In the genomic region with DNA sequence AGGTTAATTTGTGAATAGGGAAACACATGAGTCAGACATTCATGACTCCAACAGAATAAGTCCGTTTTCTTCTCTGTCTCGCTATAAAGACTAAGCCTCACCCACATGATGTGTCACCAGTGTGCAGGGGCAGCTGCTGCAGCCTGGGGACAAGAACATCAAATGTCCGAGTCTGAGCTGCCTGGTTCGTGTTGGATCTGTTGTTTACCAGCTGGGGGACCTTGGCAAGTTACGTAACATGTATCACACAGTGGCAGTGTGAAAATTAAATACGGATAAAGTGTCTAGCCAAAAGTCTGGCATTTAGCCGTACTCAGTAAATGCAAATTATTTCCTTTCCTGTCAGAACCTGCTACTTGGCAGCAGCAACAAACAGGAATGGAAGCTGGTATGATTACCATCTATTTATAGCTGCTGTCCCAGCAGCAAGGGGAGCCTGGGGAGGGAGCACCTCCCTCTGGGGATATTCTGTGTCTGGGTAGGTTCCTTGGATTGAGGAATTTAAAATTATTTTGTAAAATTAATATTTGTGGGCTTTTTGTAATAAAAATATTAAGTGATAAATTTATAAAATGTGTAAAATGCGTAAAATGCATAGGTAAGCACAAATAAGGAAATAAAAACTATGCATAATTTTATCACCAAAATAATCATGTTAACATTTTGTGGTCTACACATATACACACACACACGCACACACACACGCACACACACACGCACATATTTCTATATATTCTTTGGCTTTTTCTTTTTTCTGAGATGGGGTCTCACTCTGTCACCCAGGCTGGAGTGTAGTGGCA, we compare ENCODE assay signal across 11 cellular contexts. TPM values are rescaled to one million over a fixed set of nuclear protein-coding genes. Genes with fewer than 3 reads are reported as not detected.
DNase-seq lines count a peak whose midpoint lies in the region; ATAC-seq lines count a peak whose summit lies in the region.
"Had no signal": no experiment of that assay in that cellular context is flagged by ENCODE, and none has a peak within 500 bp of the region (broad histone marks: within the 10 kb centered on the region; RNA-seq: fewer than 3 reads in every experiment).

No MANE protein-coding gene starts in this region.

- DNase-seq in AG08395 (ENCODE audit: low spot score) (peak; percentile 57), NCI-H2107 treated with DMSO at 0.1 percent for 48 hours (lab: John Stamatoyannopoulos, UW; ENCODE audit: unreplicated experiment) (peak; percentile 28), dermis blood vessel endothelial cell (peak; percentile 63), lung microvascular endothelial cell (ENCODE audit: low read depth in 2 of 2) (peak; percentile 57 to 70)
- DNase-seq in CD8-positive, alpha-beta memory T cell: no peak
- DNase-seq: activated CD4-positive, alpha-beta T cell treated with anti-CD3 and anti-CD28 coated beads, Interleukin-2, amount 50 U/mL, for 1 hour; DND-41 had no signal

- H3K9me3 Mint-ChIP-seq in CD8-positive, alpha-beta memory T cell: no peaks in the 10 kb centered on the region

- peaks cover 4% of the 10 kb centered on the region for H3K4me1 ChIP-seq in CD8-positive, alpha-beta memory T cell (ENCODE audit: insufficient read depth, low read length)

- H3K27me3 ChIP-seq in CD8-positive, alpha-beta memory T cell (ENCODE audit: insufficient read depth, low read length, poor library complexity, severe bottlenecking): peaks cover 5% of the 10 kb centered on the region

- peak overlapping the region in 1 of 7 donors; percentile 28 for H3K4me3 Mint-ChIP-seq in CD8-positive, alpha-beta memory T cell

- CTCF ChIA-PET in CD8-positive, alpha-beta memory T cell (lab: Charles Lee): interaction anchor here (0.6 kb wide), 1 partner anchor 380 kb away, joined by 3 read pairs; no protein-coding TSS in a partner anchor

- no peak overlapping the region for H3K27ac ChIP-seq in CD8-positive, alpha-beta memory T cell (ENCODE audit: low read depth, low read length)

- no peaks in the 10 kb centered on the region for H3K36me3 ChIP-seq in CD8-positive, alpha-beta memory T cell (ENCODE audit: insufficient read depth, low read length)

- H3K27me3 Mint-ChIP-seq in CD8-positive, alpha-beta memory T cell: peaks cover 17 to 32% of the 10 kb centered on the region in 2 donors

- H3K27ac Mint-ChIP-seq in CD8-positive, alpha-beta memory T cell: no peak overlapping the region

- H3K4me3 ChIP-seq in CD8-positive, alpha-beta memory T cell (ENCODE audit: low read length): no peak overlapping the region

- POLR2A ChIA-PET in CD8-positive, alpha-beta memory T cell (lab: Charles Lee): no interaction called here

- no peaks in the 10 kb centered on the region for H3K9me3 ChIP-seq in CD8-positive, alpha-beta memory T cell (ENCODE audit: low read length)

- H3K4me1 Mint-ChIP-seq in CD8-positive, alpha-beta memory T cell: peaks cover 8 to 13% (median 10%) of the 10 kb centered on the region in 3 donors

- H3K36me3 Mint-ChIP-seq in CD8-positive, alpha-beta memory T cell: peaks cover 0 to 7% (median 0%) of the 10 kb centered on the region in 3 donors

- ATAC-seq in GM21528 (IDR thresholded peaks at IDR 0.05; ENCODE audit: low FRiP score, unreplicated experiment): no peak
- no peak for ATAC-seq in HG03520 (IDR thresholded peaks at IDR 0.05; ENCODE audit: unreplicated experiment)
- ATAC-seq in GM21367 (IDR thresholded peaks at IDR 0.05; ENCODE audit: unreplicated experiment): no peak

RNA-seq across cellular contexts. Expression of gene CLDN25, which starts 1.3 kb away (rescaled TPM):
- total RNA-seq in dermis blood vessel endothelial cell: not detected in 2 replicates
- not detected in 2 replicates for total RNA-seq in lung microvascular endothelial cell
- not detected for total RNA-seq in CD8-positive, alpha-beta memory T cell
- polyA plus RNA-seq in CD8-positive, alpha-beta memory T cell: not detected
- total RNA-seq: urinary bladder had no signal
- polyA plus RNA-seq: urinary bladder had no signal

RNA-seq across cellular contexts. Expression of gene ZW10, which starts 4.8 kb away (rescaled TPM):
- total RNA-seq in dermis blood vessel endothelial cell (23.3 and 31.6 TPM in 2 replicates), lung microvascular endothelial cell (12.5 and 14.2 TPM in 2 replicates)
- total RNA-seq in CD8-positive, alpha-beta memory T cell: 10 to 100 TPM; 21.3 to 24.7 TPM
- 15.5 TPM for polyA plus RNA-seq in CD8-positive, alpha-beta memory T cell

Comparison
In these comparisons a context has a peak if more than half of its experiments do, and no peak if none do; other contexts are left out.
1. DNase-seq: peak in AG08395 (single experiment), NCI-H2107 treated with DMSO at 0.1 percent for 48 hours (single experiment), dermis blood vessel endothelial cell (single experiment) and lung microvascular endothelial cell (2 of 2); none in CD8-positive, alpha-beta memory T cell (0 of 5).